Comparison of ENCODE assay signal across 15 cellular contexts in the genomic region with DNA sequence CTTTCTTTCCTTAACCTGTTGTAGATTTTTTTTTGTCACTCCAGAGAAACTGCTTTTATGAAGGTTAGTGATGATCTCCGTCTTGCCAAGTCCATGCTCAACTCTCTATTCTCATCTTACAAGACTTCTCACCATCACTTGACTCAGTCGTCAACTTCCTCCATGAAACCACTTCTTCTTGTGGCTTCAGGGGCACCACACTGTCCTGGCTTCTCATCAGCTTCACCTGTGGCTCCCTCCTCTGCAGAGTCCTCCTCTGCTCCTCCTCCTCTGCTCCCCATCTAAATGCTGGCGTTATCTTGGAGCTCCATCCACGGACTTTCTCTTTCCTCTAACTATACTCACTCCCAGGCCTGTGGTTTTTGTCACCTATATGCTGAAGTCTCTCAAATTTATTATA.
DNase-seq lines count a peak whose midpoint lies in the region; ATAC-seq and TF ChIP-seq lines count a peak whose summit lies in the region.
"Had no signal": no experiment of that assay in that cellular context is flagged by ENCODE, and none has a peak within 500 bp of the region (broad histone marks: within the 10 kb centered on the region; RNA-seq: fewer than 3 reads in every experiment).

No MANE protein-coding gene starts in this region.

- H3K27me3 Mint-ChIP-seq in activated naive CD8-positive, alpha-beta T cell treated with anti-CD3 and anti-CD28 coated beads, Interleukin-2, amount 10 ng/mL, durations not matched to agents 7 days and 5 days, result no peaks in the 10 kb centered on the region
- no peaks in the 10 kb centered on the region for H3K27me3 Mint-ChIP-seq in stimulated activated naive CD8-positive, alpha-beta T cell treated with anti-CD3 and anti-CD28 coated beads, Interleukin-15, amount 100 ng/mL, for 72 hours

- no peak overlapping the region for H3K4me3 ChIP-seq in OCI-LY1 (ENCODE audit: low read depth, low read length, poor library complexity, severe bottlenecking)
- H3K4me3 ChIP-seq: colonic mucosa, left lung, smooth muscle cell, suprapubic skin had no signal

- H3K9me3 Mint-ChIP-seq in activated naive CD8-positive, alpha-beta T cell treated with anti-CD3 and anti-CD28 coated beads, Interleukin-2, amount 10 ng/mL, durations not matched to agents 7 days and 5 days, result peaks cover 14% of the 10 kb centered on the region
- peaks cover 14 to 15% of the 10 kb centered on the region in 2 donors for H3K9me3 Mint-ChIP-seq in stimulated activated naive CD8-positive, alpha-beta T cell treated with anti-CD3 and anti-CD28 coated beads, Interleukin-15, amount 100 ng/mL, for 72 hours

- H3K27ac Mint-ChIP-seq in activated naive CD8-positive, alpha-beta T cell treated with anti-CD3 and anti-CD28 coated beads, Interleukin-2, amount 10 ng/mL, durations not matched to agents 7 days and 5 days, result peak overlapping the region; percentile 84
- H3K27ac Mint-ChIP-seq in stimulated activated naive CD8-positive, alpha-beta T cell treated with anti-CD3 and anti-CD28 coated beads, Interleukin-15, amount 100 ng/mL, for 72 hours, result peak overlapping the region; percentile 31 to 89
- H3K27ac Mint-ChIP-seq: HFFc6 had no signal

- peak; percentile 52 for DNase-seq in stimulated activated CD4-positive, alpha-beta T cell treated with anti-CD3 and anti-CD28 coated beads, Interleukin-15, amount 100 ng/mL, for 24 hours
- no peak for DNase-seq in stimulated activated CD4-positive, alpha-beta T cell treated with anti-CD3 and anti-CD28 coated beads, Interleukin-2, amount 100 ng/mL, for 24 hours
- DNase-seq in activated naive CD8-positive, alpha-beta T cell treated with anti-CD3 and anti-CD28 coated beads, Interleukin-2, amount 10 ng/mL, durations not matched to agents 7 days and 5 days, result no peak
- peak in 1 of 2 donors; percentile 59 for DNase-seq in stimulated activated naive CD8-positive, alpha-beta T cell treated with anti-CD3 and anti-CD28 coated beads, Interleukin-15, amount 100 ng/mL, for 72 hours
- no peak for DNase-seq in HuH-7 (ENCODE audit: low spot score)
- DNase-seq: colonic mucosa, DMS53, HFFc6, left lung, NCI-H1105 treated with DMSO at 0.1 percent for 48 hours, OCI-M1 had no signal

- H3K9ac ChIP-seq in OCI-LY1 (ENCODE audit: low read length), result no peak overlapping the region

- H3K9me2 ChIP-seq in OCI-LY1 (ENCODE audit: low read depth, low read length), result no peaks in the 10 kb centered on the region

- no peak overlapping the region for H2AFZ ChIP-seq in OCI-LY1 (ENCODE audit: low read length)

- H3K27me3 ChIP-seq in OCI-LY1 (ENCODE audit: insufficient read depth, low read length), result no peaks in the 10 kb centered on the region
- H3K27me3 ChIP-seq: colonic mucosa, left lung, suprapubic skin had no signal

- peaks cover 88% of the 10 kb centered on the region for H3K36me3 ChIP-seq in OCI-LY1 (ENCODE audit: insufficient read depth, low read length)
- H3K36me3 ChIP-seq: colonic mucosa, left lung, suprapubic skin had no signal

- ATAC-seq in activated naive CD8-positive, alpha-beta T cell treated with anti-CD3 and anti-CD28 coated beads, Interleukin-2, amount 10 ng/mL, durations not matched to agents 7 days and 5 days (ENCODE audit: low read depth), result peak; percentile 23
- peak; percentile 56 for ATAC-seq in stimulated activated naive CD8-positive, alpha-beta T cell treated with anti-CD3 and anti-CD28 coated beads, Interleukin-15, amount 100 ng/mL, for 72 hours
- no peak for ATAC-seq in HG03159 (IDR thresholded peaks at IDR 0.05; ENCODE audit: unreplicated experiment)
- ATAC-seq: left lung had no signal

- no peaks in the 10 kb centered on the region for H3F3A ChIP-seq in OCI-LY1 (ENCODE audit: insufficient read depth, low read length)

- H3K9me3 ChIP-seq in OCI-LY1 (ENCODE audit: low read length), result no peaks in the 10 kb centered on the region
- H3K9me3 ChIP-seq: colonic mucosa, suprapubic skin had no signal

- no peak for TF ChIP-seq CTCF in OCI-LY1 (IDR thresholded peaks at IDR 0.05; ENCODE audit: low read length)

- H4K20me1 ChIP-seq in OCI-LY1 (ENCODE audit: insufficient read depth, low read length), result no peaks in the 10 kb centered on the region

- peaks cover 28% of the 10 kb centered on the region for H3K36me3 Mint-ChIP-seq in activated naive CD8-positive, alpha-beta T cell treated with anti-CD3 and anti-CD28 coated beads, Interleukin-2, amount 10 ng/mL, durations not matched to agents 7 days and 5 days

- H3K4me1 Mint-ChIP-seq in activated naive CD8-positive, alpha-beta T cell treated with anti-CD3 and anti-CD28 coated beads, Interleukin-2, amount 10 ng/mL, durations not matched to agents 7 days and 5 days, result peaks cover 71% of the 10 kb centered on the region
- peaks cover 87% of the 10 kb centered on the region for H3K4me1 Mint-ChIP-seq in stimulated activated naive CD8-positive, alpha-beta T cell treated with anti-CD3 and anti-CD28 coated beads, Interleukin-15, amount 100 ng/mL, for 72 hours

- no peak overlapping the region for H3K4me2 ChIP-seq in OCI-LY1 (ENCODE audit: low read length)
- H3K4me2 ChIP-seq: smooth muscle cell had no signal

- POLR2A ChIA-PET in activated naive CD8-positive, alpha-beta T cell treated with anti-CD3 and anti-CD28 coated beads, Interleukin-2, amount 10 ng/mL, durations not matched to agents 7 days and 5 days (lab: Charles Lee), result interaction anchor here (0.6 to 5.8 kb wide), 14 partner anchors 8 to 176 kb away, joined by 3 to 53 read pairs (median 4); no protein-coding TSS in a partner anchor

- H3K4me3 Mint-ChIP-seq in activated naive CD8-positive, alpha-beta T cell treated with anti-CD3 and anti-CD28 coated beads, Interleukin-2, amount 10 ng/mL, durations not matched to agents 7 days and 5 days, result peak overlapping the region; percentile 75
- H3K4me3 Mint-ChIP-seq in stimulated activated naive CD8-positive, alpha-beta T cell treated with anti-CD3 and anti-CD28 coated beads, Interleukin-15, amount 100 ng/mL, for 72 hours, result peak overlapping the region; percentile 72 to 82
- H3K4me3 Mint-ChIP-seq: HFFc6 had no signal

- H3K27ac ChIP-seq in OCI-LY1 (ENCODE audit: low read depth, low read length, poor library complexity, severe bottlenecking), result peak overlapping the region; percentile 10
- H3K27ac ChIP-seq: colonic mucosa, left lung, suprapubic skin had no signal

- H3K79me2 ChIP-seq in OCI-LY1 (ENCODE audit: insufficient read depth, low read length), result peaks cover 83% of the 10 kb centered on the region

- peaks cover 16% of the 10 kb centered on the region for H3K4me1 ChIP-seq in OCI-LY1 (ENCODE audit: insufficient read depth, low read length, severe bottlenecking)
- H3K4me1 ChIP-seq: colonic mucosa, suprapubic skin had no signal
